Comparison of ENCODE assay signal across 8 cellular contexts in genomic region chr11:112199101-112199500, GRCh38. TPM values are rescaled to one million over a fixed set of nuclear protein-coding genes. Genes with fewer than 3 reads are reported as not detected.
"Had no signal": no experiment of that assay in that cellular context is flagged by ENCODE, and none has a peak within 500 bp of the region (broad histone marks: within the 10 kb centered on the region; RNA-seq: fewer than 3 reads in every experiment).

No MANE protein-coding gene starts in this region.

RNA-seq across cellular contexts. Expression of gene TEX12, which starts 31.9 kb away (rescaled TPM):
- total RNA-seq: PC-3, PC-9, Right ventricle myocardium superior, SJCRH30, SJSA1 had no signal
- polyA plus RNA-seq: SK-N-SH had no signal

RNA-seq across cellular contexts. Expression of gene IL18, which starts 35.2 kb away (rescaled TPM):
- total RNA-seq: OCI-LY7, RPMI7951 had no signal
